Comparison of ENCODE assay signal across 11 cellular contexts in the genomic region with DNA sequence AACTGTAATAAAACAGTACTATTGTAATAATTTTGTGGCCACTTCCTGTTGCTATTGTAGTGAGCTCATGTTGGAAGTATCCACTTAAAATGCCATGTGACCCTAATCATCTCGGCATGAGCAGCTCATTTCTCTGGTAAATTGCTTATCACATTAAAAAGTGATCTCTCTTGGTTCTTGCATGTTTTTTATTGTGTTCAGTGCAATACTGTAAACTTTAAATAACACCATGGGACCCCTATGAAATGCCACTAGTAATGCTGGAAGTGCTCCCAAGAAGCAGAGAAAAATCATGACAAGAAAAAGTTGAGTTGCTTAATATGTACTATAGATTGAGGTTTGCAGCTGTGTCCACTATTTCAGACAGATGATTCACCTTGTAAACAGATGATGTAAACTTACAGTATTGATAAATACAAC. TPM values are rescaled to one million over a fixed set of nuclear protein-coding genes. Genes with fewer than 3 reads are reported as not detected.
DNase-seq lines count a peak whose midpoint lies in the region; ATAC-seq and TF ChIP-seq lines count a peak whose summit lies in the region.
"Had no signal": no experiment of that assay in that cellular context is flagged by ENCODE, and none has a peak within 500 bp of the region (broad histone marks: within the 10 kb centered on the region; RNA-seq: fewer than 3 reads in every experiment).

No MANE protein-coding gene starts in this region.

- H3K27me3 Mint-ChIP-seq in activated T-cell treated with anti-CD3 and anti-CD28 coated beads, Interleukin-2, amount 50 U/mL, for 4 hours (ENCODE audit: low read depth), result no peaks in the 10 kb centered on the region

- no peak overlapping the region for H3K27ac ChIP-seq in RWPE1

- H3K4me1 Mint-ChIP-seq in activated T-cell treated with anti-CD3 and anti-CD28 coated beads, Interleukin-2, amount 50 U/mL, for 4 hours (ENCODE audit: low read depth), result peaks cover 2% of the 10 kb centered on the region

- H3K4me3 Mint-ChIP-seq in activated T-cell treated with anti-CD3 and anti-CD28 coated beads, Interleukin-2, amount 50 U/mL, for 4 hours, result no peak overlapping the region

- H3K4me3 ChIP-seq in fibroblast of mammary gland (ENCODE audit: control insufficient read depth, low read depth, low read length), result no peak overlapping the region

- CTCF ChIA-PET in RWPE1 (lab: Yijun Ruan, JAX), result interaction anchor here (0.6 to 0.7 kb wide), 2 partner anchors 44 to 157 kb away, joined by 3 to 4 read pairs; no protein-coding TSS in a partner anchor

- no peak for TF ChIP-seq CTCF in RWPE1 (conservative IDR thresholded peaks at IDR 0.05; ENCODE audit: low read depth)
- no peak for TF ChIP-seq CTCF in fibroblast of mammary gland (conservative IDR thresholded peaks at IDR 0.05; ENCODE audit: control insufficient read depth, insufficient read depth, low read depth, low read length)

- peaks cover 22% of the 10 kb centered on the region for H3K36me3 Mint-ChIP-seq in activated T-cell treated with anti-CD3 and anti-CD28 coated beads, Interleukin-2, amount 50 U/mL, for 4 hours (ENCODE audit: insufficient read depth)

- POLR2A ChIA-PET in RWPE1 (lab: Yijun Ruan, JAX; ENCODE audit: low non-redundant PET), result no interaction called here

- ATAC-seq in activated T-cell treated with anti-CD3 and anti-CD28 coated beads, Interleukin-2, amount 50 U/mL, for 4 hours, result no peak
- no peak for ATAC-seq in HG03354 (IDR thresholded peaks at IDR 0.05; ENCODE audit: poor library complexity, severe bottlenecking, unreplicated experiment)

- DNase-seq in A172 (ENCODE audit: low spot score) (peak; percentile 74), HCEC 1CT (peak; percentile 85), RWPE1 (ENCODE audit: low spot score) (peak; percentile 27), fibroblast of mammary gland (ENCODE audit: low read depth) (peak; percentile 76), AML-193 (lab: John Stamatoyannopoulos, UW) (no peak)
- DNase-seq in activated T-cell treated with anti-CD3 and anti-CD28 coated beads, Interleukin-2, amount 50 U/mL, for 4 hours, result no peak
- DNase-seq in activated naive CD4-positive, alpha-beta T cell treated with Interleukin-2 at 50 U/mL for 16 hours, result no peak
- DNase-seq: activated CD4-positive, alpha-beta T cell treated with anti-CD3 and anti-CD28 coated beads for 48 hours; anterior cingulate cortex; C1 segment of cervical spinal cord had no signal

- peaks cover 3% of the 10 kb centered on the region for H3K9me3 Mint-ChIP-seq in activated T-cell treated with anti-CD3 and anti-CD28 coated beads, Interleukin-2, amount 50 U/mL, for 4 hours

RNA-seq across cellular contexts. Expression of a gene that starts 45.6 kb away (rescaled TPM):
- 68.4 and 78.5 TPM in 2 replicates for total RNA-seq in A172 (2014; rRNA removed; shearing (Covaris generic))
- total RNA-seq in activated T-cell treated with anti-CD3 and anti-CD28 coated beads, Interleukin-2, amount 50 U/mL, for 4 hours, result 10 to 100 TPM; 72.6 to 76.0 (median 75.9) TPM

Comparison
In these comparisons a context has a peak if more than half of its experiments do, and no peak if none do; other contexts are left out.
1. DNase-seq: peak in A172 (single experiment), HCEC 1CT (single experiment), RWPE1 (single experiment) and fibroblast of mammary gland (single experiment); none in AML-193 (0 of 2), activated T-cell treated with anti-CD3 and anti-CD28 coated beads, Interleukin-2, amount 50 U/mL, for 4 hours (single experiment) and activated naive CD4-positive, alpha-beta T cell treated with Interleukin-2 at 50 U/mL for 16 hours (single experiment).